17 cellular contexts compared by ENCODE assay signal in genomic region chr10:60644436-60645130, GRCh38.
DNase-seq lines count a peak whose midpoint lies in the region; ATAC-seq, FAIRE-seq and TF ChIP-seq lines count a peak whose summit lies in the region.
"Had no signal": no experiment of that assay in that cellular context is flagged by ENCODE, and none has a peak within 500 bp of the region (broad histone marks: within the 10 kb centered on the region; RNA-seq: fewer than 3 reads in every experiment).

No MANE protein-coding gene starts in this region.

- H3T11ph ChIP-seq in H9 (ENCODE audit: low read length) = no peak overlapping the region

- H2BK20ac ChIP-seq in H9 (ENCODE audit: low read depth, low read length, poor library complexity, severe bottlenecking) (no peak overlapping the region), H1 (ENCODE audit: low read length) (no peak overlapping the region)

- H3K27ac ChIP-seq in H9 (ENCODE audit: insufficient read length, low read depth, low read length) = no peak overlapping the region
- H3K27ac ChIP-seq in H1 (ENCODE audit: low read depth, low read length) = no peak overlapping the region
- H3K27ac ChIP-seq in effector memory CD4-positive, alpha-beta T cell (ENCODE audit: insufficient read depth, low read length, poor library complexity, severe bottlenecking) = no peak overlapping the region
- no peak overlapping the region for H3K27ac ChIP-seq in left lung

- H3K14ac ChIP-seq in H9 (ENCODE audit: insufficient read depth, low read length) = no peak overlapping the region
- no peak overlapping the region for H3K14ac ChIP-seq in H1 (ENCODE audit: insufficient read length)

- DNase-seq in A172 (ENCODE audit: low spot score) (peak; percentile 7), H9 (no peak), NCI-H2227 treated with DMSO at 0.1 percent for 48 hours (lab: John Stamatoyannopoulos, UW) (peak; percentile 75), H1 (ENCODE audit: low read depth in 1 of 2, low spot score in 2 of 2) (no peak), SKM-1 (lab: John Stamatoyannopoulos, UW; ENCODE audit: unreplicated experiment) (no peak), DMS79 treated with DMSO at 0.1 percent for 48 hours (lab: John Stamatoyannopoulos, UW) (no peak), left lung (no peak)
- DNase-seq in effector memory CD4-positive, alpha-beta T cell = no peak
- DNase-seq: CD4-positive, alpha-beta memory T cell; GF-D8; KG1; NCI-H1048; NCI-H1930; NCI-H345 had no signal

- TF ChIP-seq CTCF in H9 (conservative IDR thresholded peaks at IDR 0.05) = no peak
- no peak for TF ChIP-seq CTCF in H1 (IDR thresholded peaks at IDR 0.05; ENCODE audit: control extremely low read depth in 1 of 3, insufficient read depth in 1 of 3, low read depth in 1 of 3, low read length in 3 of 3)
- no peak for TF ChIP-seq CTCF in left lung (IDR thresholded peaks at IDR 0.05)

- H3K23ac ChIP-seq in H9 (ENCODE audit: insufficient read length, low read depth, low read length) (no peak overlapping the region), H1 (ENCODE audit: insufficient read length) (no peak overlapping the region)

- no peak for TF ChIP-seq RAD21 in H1 (IDR thresholded peaks at IDR 0.05 in 1 of 2, conservative IDR thresholded peaks at IDR 0.05 in 1 of 2; ENCODE audit: low read depth in 2 of 2, low read length in 2 of 2)

- TF ChIP-seq EP300 in H1 (IDR thresholded peaks at IDR 0.05; ENCODE audit: borderline replicate concordance in 1 of 2, low read depth in 2 of 2, low read length in 2 of 2) = no peak

- CTCF ChIA-PET in H1 (lab: Charles Lee; ENCODE audit: partially characterized antibody) = interaction anchor here (1.9 to 8.0 kb wide), 5 partner anchors 13 to 201 kb away, joined by 5 to 56 read pairs (median 26); no protein-coding TSS in a partner anchor

- H2BK15ac ChIP-seq in H9 (ENCODE audit: low read depth, low read length) (no peak overlapping the region), H1 (ENCODE audit: low read length) (no peak overlapping the region)

- no peak overlapping the region for H3K56ac ChIP-seq in H9 (ENCODE audit: insufficient read length, low read depth, low read length)
- H3K56ac ChIP-seq in H1 (replicated peaks; ENCODE audit: insufficient read length, low read depth, low read length) = no peak overlapping the region

- H2AK5ac ChIP-seq in H9 (ENCODE audit: insufficient read length, low read length) (no peak overlapping the region), H1 (ENCODE audit: low read depth, low read length) (no peak overlapping the region)

- H3K4me3 ChIP-seq in H1 (ENCODE audit: extremely low read depth in 1 of 4, insufficient read depth in 2 of 4, low read depth in 3 of 4, low read length in 4 of 4) (no peak overlapping the region), left lung (no peak overlapping the region)
- H3K4me3 ChIP-seq in effector memory CD4-positive, alpha-beta T cell (ENCODE audit: insufficient read depth, low read depth, low read length, poor library complexity, severe bottlenecking) = no peak overlapping the region
- H3K4me3 ChIP-seq: HAP-1 had no signal

- H3K4ac ChIP-seq in H9 (ENCODE audit: low read depth, low read length) = no peak overlapping the region
- no peak overlapping the region for H3K4ac ChIP-seq in H1 (replicated peaks; ENCODE audit: insufficient read length, low read depth, low read length)

- TF ChIP-seq POLR2A in H1 (IDR thresholded peaks at IDR 0.05; ENCODE audit: control extremely low read depth in 1 of 2, low read depth in 2 of 2, low read length in 2 of 2) = no peak

- H3K9me3 ChIP-seq in H9 (ENCODE audit: control insufficient read depth, low read depth, low read length) (no peaks in the 10 kb centered on the region), H1 (ENCODE audit: insufficient read depth in 2 of 2, low read depth in 1 of 2, low read length in 1 of 2) (peaks cover 0 to 3% of the 10 kb centered on the region in 2 experiments; a peak in 1 of 4 replicates), left lung (no peaks in the 10 kb centered on the region)
- no peaks in the 10 kb centered on the region for H3K9me3 ChIP-seq in effector memory CD4-positive, alpha-beta T cell (ENCODE audit: control insufficient read depth, low read length)
- H3K9me3 ChIP-seq: HAP-1 had no signal

- no peaks in the 10 kb centered on the region for H3K36me3 ChIP-seq in H1 (ENCODE audit: control insufficient read depth in 2 of 4, insufficient read depth in 4 of 4, low read length in 3 of 4)
- H3K36me3 ChIP-seq in effector memory CD4-positive, alpha-beta T cell (ENCODE audit: control insufficient read depth, insufficient read depth, low read length) = no peaks in the 10 kb centered on the region
- H3K36me3 ChIP-seq in left lung = no peaks in the 10 kb centered on the region
- H3K36me3 ChIP-seq: HAP-1 had no signal

- H3K4me1 Mint-ChIP-seq in H9 = peaks cover 8 to 9% of the 10 kb centered on the region in 2 experiments

- no peak overlapping the region for H4K5ac ChIP-seq in H9 (ENCODE audit: insufficient read length, low read depth, low read length)
- no peak overlapping the region for H4K5ac ChIP-seq in H1 (ENCODE audit: insufficient read length, low read depth, low read length)

- FAIRE-seq in H1 (lab: Jason Lieb, UNC) = no peak

- H2BK120ac ChIP-seq in H9 (ENCODE audit: low read depth, low read length, poor library complexity, severe bottlenecking) (no peak overlapping the region), H1 (replicated peaks; ENCODE audit: low read depth, low read length) (no peak overlapping the region)

- peak overlapping the region in 2 of 3 experiments; percentile 11 to 53; a peak in 2 of 7 replicates for H3K27ac Mint-ChIP-seq in H9
- H3K27ac Mint-ChIP-seq: B cell; CD4-positive, alpha-beta memory T cell; T-helper 1 cell treated with Interleukin-12 subunit alpha and Interleukin-12 subunit beta and Interleukin-4 antibody, amounts not matched to agents 30 μg/mL and 1 μg/mL, for 36 hours had no signal

- H3K4me1 ChIP-seq in H9 (ENCODE audit: insufficient read depth, low read length) (no peaks in the 10 kb centered on the region; the same call in 1 of the 2 replicates), H1 (replicated peaks in 1 of 4; ENCODE audit: control insufficient read depth in 3 of 4, insufficient read depth in 4 of 4, low read length in 3 of 4) (peaks cover 0 to under 1% (median 0%) of the 10 kb centered on the region in 4 experiments; a peak in 1 of 7 replicates), left lung (no peaks in the 10 kb centered on the region)
- peaks cover 6% of the 10 kb centered on the region for H3K4me1 ChIP-seq in effector memory CD4-positive, alpha-beta T cell (ENCODE audit: control insufficient read depth, insufficient read depth, low read length, poor library complexity, severe bottlenecking)

- no peaks in the 10 kb centered on the region for H3K79me2 ChIP-seq in H9 (ENCODE audit: insufficient read depth, low read length)
- no peaks in the 10 kb centered on the region for H3K79me2 ChIP-seq in H1 (ENCODE audit: control insufficient read depth in 1 of 2, insufficient read depth in 2 of 2, low read length in 2 of 2)

- H4K8ac ChIP-seq in H9 (replicated peaks; ENCODE audit: insufficient read length, low read depth, low read length) = no peak overlapping the region
- no peak overlapping the region for H4K8ac ChIP-seq in H1 (ENCODE audit: extremely low read depth, insufficient read depth, low read length)

- H3K9me3 Mint-ChIP-seq in H9 = no peaks in the 10 kb centered on the region; a peak in 2 of 5 replicates
- H3K9me3 Mint-ChIP-seq: CD4-positive, alpha-beta memory T cell; T-helper 1 cell treated with Interleukin-12 subunit alpha and Interleukin-12 subunit beta and Interleukin-4 antibody, amounts not matched to agents 30 μg/mL and 1 μg/mL, for 36 hours had no signal

- intact Hi-C loops in left lung (cut with DNase I) = loop anchor here in 1 of 2 donors (5.0 kb wide), 1 partner anchor 202 kb away; no protein-coding TSS in a partner anchor

- H4K20me1 ChIP-seq in H9 (ENCODE audit: control insufficient read depth, insufficient read depth, insufficient read length) (no peaks in the 10 kb centered on the region), H1 (replicated peaks in 1 of 2; ENCODE audit: control insufficient read depth in 1 of 2, insufficient read depth in 2 of 2, low read length in 2 of 2) (no peaks in the 10 kb centered on the region)

- H4K91ac ChIP-seq in H9 (ENCODE audit: insufficient read length, low read depth, low read length) (no peak overlapping the region), H1 (replicated peaks; ENCODE audit: insufficient read length, low read length) (no peak overlapping the region)

- no peak overlapping the region for H3K4me3 Mint-ChIP-seq in H9
- H3K4me3 Mint-ChIP-seq: B cell; CD4-positive, alpha-beta memory T cell; T-helper 1 cell treated with Interleukin-12 subunit alpha and Interleukin-12 subunit beta and Interleukin-4 antibody, amounts not matched to agents 30 μg/mL and 1 μg/mL, for 36 hours had no signal

- no peak for ATAC-seq in left lung

- H3K9ac ChIP-seq in H9 (ENCODE audit: extremely low read depth, insufficient read length, low read length) = no peak overlapping the region
- no peak overlapping the region for H3K9ac ChIP-seq in H1 (replicated peaks in 1 of 4; ENCODE audit: extremely low read depth in 1 of 4, low read depth in 3 of 4, low read length in 3 of 4)

- H3K23me2 ChIP-seq in H9 (ENCODE audit: insufficient read length, low read depth, low read length, poor library complexity, severe bottlenecking) (no peaks in the 10 kb centered on the region), H1 (ENCODE audit: low read depth, low read length) (no peaks in the 10 kb centered on the region)

- no peaks in the 10 kb centered on the region for H3K36me3 Mint-ChIP-seq in H9 (ENCODE audit: insufficient read depth in 1 of 3, low read depth in 3 of 3)

- no peak overlapping the region for H2BK12ac ChIP-seq in H9 (ENCODE audit: insufficient read length, low read depth, low read length)
- no peak overlapping the region for H2BK12ac ChIP-seq in H1 (ENCODE audit: low read depth, low read length)

- no peak overlapping the region for H3K18ac ChIP-seq in H9 (ENCODE audit: insufficient read length, low read depth, low read length)
- no peak overlapping the region for H3K18ac ChIP-seq in H1 (ENCODE audit: extremely low read depth, low read length)

- no peaks in the 10 kb centered on the region for H3K79me1 ChIP-seq in H9 (ENCODE audit: insufficient read depth, low read depth, low read length, poor library complexity, severe bottlenecking)
- no peaks in the 10 kb centered on the region for H3K79me1 ChIP-seq in H1 (ENCODE audit: low read depth, low read length)

- H3K27me3 Mint-ChIP-seq in H9 (ENCODE audit: low read depth) = no peaks in the 10 kb centered on the region
- H3K27me3 Mint-ChIP-seq: B cell; CD4-positive, alpha-beta memory T cell had no signal

- H2AFZ ChIP-seq in H9 (ENCODE audit: low read length) = no peak overlapping the region
- no peak overlapping the region for H2AFZ ChIP-seq in H1 (ENCODE audit: low read length)

- POLR2A ChIA-PET in H1 (lab: Charles Lee; ENCODE audit: partially characterized antibody) = no interaction called here

- no CpG with 5 or more reads among the region's 4 CpGs for WGBS in H9 (ENCODE audit: extremely low coverage, insufficient read length, low lambda C conversion rate)
- 86% methylated on average over 4 of the region's 4 CpGs; no CpG with 5 or more reads in 1 of the 2 experiments for WGBS in H1 (ENCODE audit: extremely low coverage in 1 of 2, insufficient coverage in 1 of 2, insufficient read length in 1 of 2, insufficient replicate concordance in 2 of 2, low coverage in 1 of 2, low lambda C conversion rate in 2 of 2, missing lambda C conversion rate in 1 of 2), 2 experiments

- H2BK5ac ChIP-seq in H9 (ENCODE audit: insufficient read length, low read length) (no peak overlapping the region), H1 (ENCODE audit: low read depth, low read length) (no peak overlapping the region)

- H3K4me2 ChIP-seq in H9 (ENCODE audit: insufficient read depth, insufficient read length, low read length) (no peak overlapping the region), H1 (ENCODE audit: insufficient read depth in 1 of 2, low read depth in 2 of 2, low read length in 2 of 2) (no peak overlapping the region)

- no peaks in the 10 kb centered on the region for H3K27me3 ChIP-seq in H9 (ENCODE audit: insufficient read depth, low read length)
- H3K27me3 ChIP-seq in H1 (replicated peaks in 1 of 4; ENCODE audit: control insufficient read depth in 3 of 4, extremely low read depth in 1 of 4, insufficient read depth in 3 of 4, low read length in 3 of 4) = no peaks in the 10 kb centered on the region
- no peaks in the 10 kb centered on the region for H3K27me3 ChIP-seq in effector memory CD4-positive, alpha-beta T cell (replicated peaks; ENCODE audit: control insufficient read depth, insufficient read depth, low read length, poor library complexity, severe bottlenecking)
- H3K27me3 ChIP-seq in left lung = no peaks in the 10 kb centered on the region

Comparison
In these comparisons a context has a peak if more than half of its experiments do, and no peak if none do; other contexts are left out.
1. DNase-seq: peak in A172 (single experiment) and NCI-H2227 treated with DMSO at 0.1 percent for 48 hours (single experiment); none in H9 (single experiment), H1 (0 of 2), SKM-1 (single experiment), DMS79 treated with DMSO at 0.1 percent for 48 hours (single experiment), effector memory CD4-positive, alpha-beta T cell (0 of 3) and left lung (0 of 2).